ENCODE assay signal across 2 cellular contexts in genomic region chr2:112690853-112691390, GRCh38.
TF ChIP-seq lines count a peak whose summit lies in the region.

No MANE protein-coding gene starts in this region.

TF ChIP-seq in HCT116, 20 proteins besides CTCF, POLR2A, EP300 and RAD21:
- TF ChIP-seq TCF7L2 (IDR thresholded peaks at IDR 0.05; ENCODE audit: borderline replicate concordance, extremely low read depth, insufficient read depth, insufficient read length) (no peak), ZFX (IDR thresholded peaks at IDR 0.05) (no peak), EZH2 (IDR thresholded peaks at IDR 0.05) (no peak), FOSL1 (IDR thresholded peaks at IDR 0.05; ENCODE audit: low read depth) (peak; percentile 32; the same call in 1 of the 2 replicates), REST (IDR thresholded peaks at IDR 0.05; ENCODE audit: low read depth) (no peak), CBX3 (IDR thresholded peaks at IDR 0.05; ENCODE audit: low read depth) (0 out of 2 replicates have a peak, but pooled peaks have one; percentile 46), JUND (IDR thresholded peaks at IDR 0.05) (no peak; the same call in 1 of the 2 replicates), ATF3 (IDR thresholded peaks at IDR 0.05) (no peak), POLR2AphosphoS5 (IDR thresholded peaks at IDR 0.05; ENCODE audit: low read depth, low read length) (no peak)
- TF ChIP-seq, protein P1, sequence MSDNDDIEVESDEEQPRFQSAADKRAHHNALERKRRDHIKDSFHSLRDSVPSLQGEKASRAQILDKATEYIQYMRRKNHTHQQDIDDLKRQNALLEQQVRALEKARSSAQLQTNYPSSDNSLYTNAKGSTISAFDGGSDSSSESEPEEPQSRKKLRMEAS (IDR thresholded peaks at IDR 0.05) = peak; percentile 66

TF ChIP-seq in H1, 55 proteins besides CTCF, POLR2A, EP300 and RAD21:
- TF ChIP-seq YY1 (IDR thresholded peaks at IDR 0.05; ENCODE audit: low read depth, low read length) (no peak), PHF8 (conservative IDR thresholded peaks at IDR 0.05; ENCODE audit: low read depth, low read length) (no peak), JUN (IDR thresholded peaks at IDR 0.05; ENCODE audit: low read depth, low read length) (no peak), TEAD4 (IDR thresholded peaks at IDR 0.05; ENCODE audit: low read depth, low read length) (no peak), GABPA (IDR thresholded peaks at IDR 0.05; ENCODE audit: borderline replicate concordance, insufficient read depth, low read length) (no peak), CTBP2 (IDR thresholded peaks at IDR 0.05; ENCODE audit: borderline replicate concordance, insufficient read depth, insufficient read length, low read length) (no peak), HDAC2 (IDR thresholded peaks at IDR 0.05; ENCODE audit: borderline replicate concordance in 1 of 2, low read depth in 2 of 2, low read length in 2 of 2) (peak in 1 of 2 experiments; percentile 11; a peak in 1 of 4 replicates), KDM1A (IDR thresholded peaks at IDR 0.05; ENCODE audit: borderline replicate concordance, low read length) (peak; percentile 72; the same call in 1 of the 2 replicates), POU5F1 (IDR thresholded peaks at IDR 0.05; ENCODE audit: low read depth, low read length) (no peak), SP2 (IDR thresholded peaks at IDR 0.05; ENCODE audit: low read length) (no peak), KDM5A (IDR thresholded peaks at IDR 0.05; ENCODE audit: low read length) (no peak), BRCA1 (IDR thresholded peaks at IDR 0.05; ENCODE audit: low read depth, low read length) (no peak), POLR2AphosphoS5 (IDR thresholded peaks at IDR 0.05; ENCODE audit: low read depth, low read length) (no peak), CEBPB (IDR thresholded peaks at IDR 0.05; ENCODE audit: low read depth, low read length) (no peak), CBX8 (IDR thresholded peaks at IDR 0.05; ENCODE audit: borderline replicate concordance, low read depth, low read length) (no peak), SAP30 (IDR thresholded peaks at IDR 0.05; ENCODE audit: insufficient read depth, insufficient replicate concordance, low read length) (no peak)
- TF ChIP-seq, protein P1 (IDR thresholded peaks at IDR 0.05) = 0 out of 2 replicates have a peak, but pooled peaks have one; percentile 17
